In genomic region chr21:36297555-36297937, GRCh38 we compare ENCODE assay signal across 9 cellular contexts. TPM values are rescaled to one million over a fixed set of nuclear protein-coding genes. Genes with fewer than 3 reads are reported as not detected.
DNase-seq lines count a peak whose midpoint lies in the region; ATAC-seq and TF ChIP-seq lines count a peak whose summit lies in the region.
"Had no signal": no experiment of that assay in that cellular context is flagged by ENCODE, and none has a peak within 500 bp of the region (broad histone marks: within the 10 kb centered on the region; RNA-seq: fewer than 3 reads in every experiment).

No MANE protein-coding gene starts in this region.

- H3K36me3 Mint-ChIP-seq in activated CD4-positive, alpha-beta T cell treated with anti-CD3 and anti-CD28 coated beads, Interleukin-2, amount 10 ng/mL, durations not matched to agents 7 days and 5 days (ENCODE audit: low read depth): peaks cover 28% of the 10 kb centered on the region
- no peaks in the 10 kb centered on the region for H3K36me3 Mint-ChIP-seq in T-helper 17 cell (ENCODE audit: low read depth)

- H3K27ac ChIP-seq in foreskin keratinocyte: peak overlapping the region; percentile 95

- peaks cover 14% of the 10 kb centered on the region for H3K4me1 ChIP-seq in foreskin keratinocyte

- H3K9me3 ChIP-seq in T-helper 17 cell (ENCODE audit: control insufficient read depth, low read length, poor library complexity, severe bottlenecking): no peaks in the 10 kb centered on the region

- POLR2A ChIA-PET in activated CD4-positive, alpha-beta T cell treated with anti-CD3 and anti-CD28 coated beads, Interleukin-2, amount 10 ng/mL, durations not matched to agents 7 days and 5 days (lab: Charles Lee): interaction anchor here (1.1 to 1.9 kb wide), 3 partner anchors 22 to 162 kb away, joined by 5 to 25 read pairs (median 5); partner anchors contain the start of genes CBR3 and MORC3

- CTCF ChIA-PET in activated CD4-positive, alpha-beta T cell treated with anti-CD3 and anti-CD28 coated beads, Interleukin-2, amount 10 ng/mL, durations not matched to agents 7 days and 5 days (lab: Charles Lee): interaction anchor here (0.6 to 1.7 kb wide), 5 partner anchors 10 to 93 kb away, joined by 3 to 6 read pairs (median 5); partner anchors contain the start of gene MORC3

- H3K27me3 ChIP-seq in foreskin keratinocyte: no peaks in the 10 kb centered on the region

- TF ChIP-seq CTCF in foreskin keratinocyte (conservative IDR thresholded peaks at IDR 0.05): no peak

- no peaks in the 10 kb centered on the region for H3K27me3 Mint-ChIP-seq in activated CD4-positive, alpha-beta T cell treated with anti-CD3 and anti-CD28 coated beads, Interleukin-2, amount 10 ng/mL, durations not matched to agents 7 days and 5 days
- no peaks in the 10 kb centered on the region for H3K27me3 Mint-ChIP-seq in T-helper 17 cell
- H3K27me3 Mint-ChIP-seq in stimulated activated naive CD8-positive, alpha-beta T cell treated with anti-CD3 and anti-CD28 coated beads, Interleukin-15, amount 100 ng/mL, for 72 hours: no peaks in the 10 kb centered on the region

- H3K4me1 Mint-ChIP-seq in activated CD4-positive, alpha-beta T cell treated with anti-CD3 and anti-CD28 coated beads, Interleukin-2, amount 10 ng/mL, durations not matched to agents 7 days and 5 days: peaks cover 55% of the 10 kb centered on the region
- H3K4me1 Mint-ChIP-seq in T-helper 17 cell: peaks cover 28% of the 10 kb centered on the region
- peaks cover 29% of the 10 kb centered on the region for H3K4me1 Mint-ChIP-seq in stimulated activated naive CD8-positive, alpha-beta T cell treated with anti-CD3 and anti-CD28 coated beads, Interleukin-15, amount 100 ng/mL, for 72 hours

- H3K4me3 Mint-ChIP-seq in activated CD4-positive, alpha-beta T cell treated with anti-CD3 and anti-CD28 coated beads, Interleukin-2, amount 10 ng/mL, durations not matched to agents 7 days and 5 days: peak overlapping the region; percentile 70
- peak overlapping the region; percentile 90 for H3K4me3 Mint-ChIP-seq in T-helper 17 cell
- peak overlapping the region; percentile 67 to 79 for H3K4me3 Mint-ChIP-seq in stimulated activated naive CD8-positive, alpha-beta T cell treated with anti-CD3 and anti-CD28 coated beads, Interleukin-15, amount 100 ng/mL, for 72 hours

- peak overlapping the region; percentile 95 for H3K27ac Mint-ChIP-seq in activated CD4-positive, alpha-beta T cell treated with anti-CD3 and anti-CD28 coated beads, Interleukin-2, amount 10 ng/mL, durations not matched to agents 7 days and 5 days
- H3K27ac Mint-ChIP-seq in T-helper 17 cell: peak overlapping the region; percentile 99
- H3K27ac Mint-ChIP-seq in stimulated activated naive CD8-positive, alpha-beta T cell treated with anti-CD3 and anti-CD28 coated beads, Interleukin-15, amount 100 ng/mL, for 72 hours: peak overlapping the region; percentile 91 to 96

- peaks cover 2% of the 10 kb centered on the region for H3K9me3 Mint-ChIP-seq in activated CD4-positive, alpha-beta T cell treated with anti-CD3 and anti-CD28 coated beads, Interleukin-2, amount 10 ng/mL, durations not matched to agents 7 days and 5 days
- H3K9me3 Mint-ChIP-seq in stimulated activated naive CD8-positive, alpha-beta T cell treated with anti-CD3 and anti-CD28 coated beads, Interleukin-15, amount 100 ng/mL, for 72 hours: no peaks in the 10 kb centered on the region

- ATAC-seq in T-helper 17 cell (no peak), foreskin keratinocyte (no peak), GM19023 (IDR thresholded peaks at IDR 0.05; ENCODE audit: unreplicated experiment) (no peak)
- no peak for ATAC-seq in stimulated activated naive CD8-positive, alpha-beta T cell treated with anti-CD3 and anti-CD28 coated beads, Interleukin-15, amount 100 ng/mL, for 72 hours

- no peak for DNase-seq in activated CD4-positive, alpha-beta T cell treated with anti-CD3 and anti-CD28 coated beads, Interleukin-2, amount 10 ng/mL, durations not matched to agents 7 days and 5 days
- no peak for DNase-seq in activated CD4-positive, alpha-beta T cell treated with anti-CD3 and anti-CD28 coated beads for 1 hour
- DNase-seq in T-helper 17 cell (no peak), foreskin keratinocyte (no peak), DMS79 (lab: John Stamatoyannopoulos, UW) (no peak), NCI-H2107 treated with DMSO at 0.1 percent for 48 hours (lab: John Stamatoyannopoulos, UW; ENCODE audit: unreplicated experiment) (no peak)
- DNase-seq in stimulated activated naive CD8-positive, alpha-beta T cell treated with anti-CD3 and anti-CD28 coated beads, Interleukin-15, amount 100 ng/mL, for 72 hours: no peak
- DNase-seq: midbrain had no signal

RNA-seq across cellular contexts. Expression of gene MORC3, which starts 22.5 kb away (rescaled TPM):
- 10 to 100 TPM; 47.5 to 50.7 TPM for total RNA-seq in activated CD4-positive, alpha-beta T cell treated with anti-CD3 and anti-CD28 coated beads, Interleukin-2, amount 10 ng/mL, durations not matched to agents 7 days and 5 days
- 10 to 100 TPM; 45.2 to 51.0 TPM for total RNA-seq in T-helper 17 cell
- total RNA-seq in foreskin keratinocyte: 34.6 and 35.3 TPM in 2 replicates
- 6.9 and 8.6 TPM in 2 replicates for polyA plus RNA-seq in foreskin keratinocyte
